ENCODE assay signal across 12 cellular contexts in genomic region chr21:46108827-46109226, GRCh38. TPM values are rescaled to one million over a fixed set of nuclear protein-coding genes. Genes with fewer than 3 reads are reported as not detected.
"Had no signal": no experiment of that assay in that cellular context is flagged by ENCODE, and none has a peak within 500 bp of the region (broad histone marks: within the 10 kb centered on the region; RNA-seq: fewer than 3 reads in every experiment).

No MANE protein-coding gene starts in this region.

- H3K4me3 ChIP-seq: adrenal gland, tibial artery, uterus had no signal

- H3K9me3 ChIP-seq: tibial artery had no signal

- H3K27me3 ChIP-seq: adrenal gland, tibial artery, uterus had no signal

- H3K36me3 ChIP-seq: uterus had no signal

- H3K4me1 ChIP-seq: adrenal gland had no signal

- DNase-seq: activated CD4-positive, CD25-positive, alpha-beta regulatory T cell; central memory CD4-positive, alpha-beta T cell; glutamatergic neuron; midbrain; occipital lobe; T-helper 17 cell; uterus had no signal

- ATAC-seq: naive thymus-derived CD4-positive, alpha-beta T cell; SK-N-SH treated with all-trans-retinoic acid at 6 μM for 48 hours; T-helper 17 cell had no signal

- H3K27ac ChIP-seq: adrenal gland had no signal

RNA-seq across cellular contexts. Expression of gene FTCD, which starts 46.6 kb away (rescaled TPM):
- total RNA-seq: activated naive CD4-positive, alpha-beta T cell treated with anti-CD3 and anti-CD28 coated beads for 36 hours; occipital lobe had no signal
- polyA plus RNA-seq: naive thymus-derived CD4-positive, alpha-beta T cell had no signal
